Comparison of ENCODE assay signal across 8 cellular contexts in genomic region chr9:134136117-134136996, GRCh38. TPM values are rescaled to one million over a fixed set of nuclear protein-coding genes. Genes with fewer than 3 reads are reported as not detected.
DNase-seq lines count a peak whose midpoint lies in the region; ATAC-seq and TF ChIP-seq lines count a peak whose summit lies in the region.

No MANE protein-coding gene starts in this region.

- CTCF ChIA-PET in activated naive CD4-positive, alpha-beta T cell treated with anti-CD3 and anti-CD28 coated beads for 36 hours (lab: Charles Lee) = interaction anchor here (0.8 to 0.9 kb wide), 2 partner anchors 13 to 29 kb away, joined by 3 read pairs; partner anchors contain the start of gene RNU6ATAC

- peak overlapping the region; percentile 96 for H3K9ac ChIP-seq in HUES64 (ENCODE audit: low read depth, low read length)

- peaks cover 17% of the 10 kb centered on the region for H3K4me1 ChIP-seq in HUES64 (ENCODE audit: insufficient read depth, low read length)
- H3K4me1 ChIP-seq in right atrium auricular region = peaks cover 0 to 46% of the 10 kb centered on the region in 2 donors
- peaks cover 0 to 48% (median 43%) of the 10 kb centered on the region in 4 donors for H3K4me1 ChIP-seq in sigmoid colon

- H3K36me3 ChIP-seq in HUES64 (ENCODE audit: insufficient read depth, low read length) (peaks cover 28% of the 10 kb centered on the region), right atrium auricular region (peaks cover 17% of the 10 kb centered on the region), sigmoid colon (peaks cover 0 to 16% (median 11%) of the 10 kb centered on the region in 4 donors)

- peaks cover 37% of the 10 kb centered on the region for H3K4me1 Mint-ChIP-seq in activated naive CD4-positive, alpha-beta T cell treated with anti-CD3 and anti-CD28 coated beads for 36 hours (ENCODE audit: low read depth)

- TF ChIP-seq POLR2A in sigmoid colon (IDR thresholded peaks at IDR 0.05) = no peak

- DNase-seq in COLO668 (lab: John Stamatoyannopoulos, UW; ENCODE audit: unreplicated experiment) (peak; percentile 22), right atrium auricular region (ENCODE audit: low spot score) (no peak), sigmoid colon (no peak), superior temporal gyrus (ENCODE audit: extremely low spot score) (no peak), mesenteric fat pad (ENCODE audit: low spot score) (no peak)
- DNase-seq in activated naive CD4-positive, alpha-beta T cell treated with anti-CD3 and anti-CD28 coated beads for 36 hours = peak; percentile 26

- under 1% methylated on average over 93 of the region's 93 CpGs for WGBS in HUES64
- 1% methylated on average over 93 of the region's 93 CpGs for WGBS in sigmoid colon, 2 donors

- 0 out of 2 replicates have a peak overlapping the region, but pooled peaks have one; percentile 54 for H3K27ac ChIP-seq in HUES64 (ENCODE audit: low read depth, low read length)
- H3K27ac ChIP-seq in right atrium auricular region = peak overlapping the region in 1 of 2 donors; percentile 48
- peak overlapping the region; percentile 43 to 93 (median 75) for H3K27ac ChIP-seq in sigmoid colon

- H3K9me3 ChIP-seq in HUES64 (ENCODE audit: insufficient read depth, low read depth, low read length) (no peaks in the 10 kb centered on the region), right atrium auricular region (no peaks in the 10 kb centered on the region), sigmoid colon (no peaks in the 10 kb centered on the region)

- H3K4me3 Mint-ChIP-seq in activated naive CD4-positive, alpha-beta T cell treated with anti-CD3 and anti-CD28 coated beads for 36 hours = peak overlapping the region; percentile 86

- no peaks in the 10 kb centered on the region for H3K27me3 Mint-ChIP-seq in activated naive CD4-positive, alpha-beta T cell treated with anti-CD3 and anti-CD28 coated beads for 36 hours (ENCODE audit: low read depth)

- TF ChIP-seq EP300 in sigmoid colon (IDR thresholded peaks at IDR 0.05) = no peak

- H3K36me3 Mint-ChIP-seq in activated naive CD4-positive, alpha-beta T cell treated with anti-CD3 and anti-CD28 coated beads for 36 hours (ENCODE audit: low read depth) = peaks cover 22% of the 10 kb centered on the region

- TF ChIP-seq CTCF in right atrium auricular region (IDR thresholded peaks at IDR 0.05) (no peak), sigmoid colon (IDR thresholded peaks at IDR 0.05) (no peak)

- H3K27me3 ChIP-seq in HUES64 (ENCODE audit: insufficient read depth, low read length) (no peaks in the 10 kb centered on the region), right atrium auricular region (no peaks in the 10 kb centered on the region), sigmoid colon (no peaks in the 10 kb centered on the region)

- peak overlapping the region; percentile 37 for H3K27ac Mint-ChIP-seq in activated naive CD4-positive, alpha-beta T cell treated with anti-CD3 and anti-CD28 coated beads for 36 hours

- peak; percentile 23 for ATAC-seq in GM19397 (IDR thresholded peaks at IDR 0.05; ENCODE audit: unreplicated experiment)

- H3K4me3 ChIP-seq in HUES64 (ENCODE audit: low read length) = peak overlapping the region; percentile 72
- peak overlapping the region; percentile 88 to 98 for H3K4me3 ChIP-seq in right atrium auricular region
- peak overlapping the region; percentile 63 to 96 (median 84) for H3K4me3 ChIP-seq in sigmoid colon

- H3K9me3 Mint-ChIP-seq in activated naive CD4-positive, alpha-beta T cell treated with anti-CD3 and anti-CD28 coated beads for 36 hours = no peaks in the 10 kb centered on the region

- intact Hi-C loops in activated naive CD4-positive, alpha-beta T cell treated with anti-CD3 and anti-CD28 coated beads for 36 hours (cut with micrococcal nuclease) = loop anchor here (5.0 kb wide), 1 partner anchor 109 kb away; the partner anchor contains the start of gene BRD3OS
- intact Hi-C loops in sigmoid colon (cut with DNase I) = loop anchor here (1.0 kb wide), 2 partner anchors 27 to 69 kb away; no protein-coding TSS in a partner anchor

RNA-seq across cellular contexts. Expression of gene WDR5, which starts 0.5 kb away (rescaled TPM):
- 45.0 TPM for polyA plus RNA-seq in HUES64 (2013, experiment 1 of 2)
- 43.0 TPM for polyA plus RNA-seq in HUES64 (2013, experiment 2 of 2)
- total RNA-seq in activated naive CD4-positive, alpha-beta T cell treated with anti-CD3 and anti-CD28 coated beads for 36 hours = 10 to 100 TPM; 39.4 to 40.4 TPM
- total RNA-seq in right atrium auricular region (10 to 100 TPM; 14.1 to 17.5 TPM), sigmoid colon (10 to 100 TPM; 13.6 to 18.3 (median 15.0) TPM), mesenteric fat pad (28.7 TPM)
- polyA plus RNA-seq in sigmoid colon = 10 to 100 TPM; 10.8 to 33.6 (median 11.6) TPM

RNA-seq across cellular contexts. Expression of gene RNU6ATAC, which starts 28.0 kb away (rescaled TPM):
- polyA plus RNA-seq in HUES64 (2013, experiment 1 of 2) = 36,977 TPM
- 26,497 TPM for polyA plus RNA-seq in HUES64 (2013, experiment 2 of 2)
- total RNA-seq in activated naive CD4-positive, alpha-beta T cell treated with anti-CD3 and anti-CD28 coated beads for 36 hours = 10 to 100 TPM in 1 of 2 experiments, not detected in 1; 28.1 TPM
- total RNA-seq in right atrium auricular region = not detected
- total RNA-seq in sigmoid colon = not detected
- not detected for polyA plus RNA-seq in sigmoid colon
- total RNA-seq in mesenteric fat pad = 255 TPM

Comparison
In these comparisons a context has a peak if more than half of its experiments do, and no peak if none do; other contexts are left out.
1. DNase-seq: peak in COLO668 (single experiment) and activated naive CD4-positive, alpha-beta T cell treated with anti-CD3 and anti-CD28 coated beads for 36 hours (single experiment); none in right atrium auricular region (single experiment), sigmoid colon (single experiment), superior temporal gyrus (single experiment) and mesenteric fat pad (single experiment).
2. Peak in every context shown above with its lines, with median percentiles within 50 percentile points of each other: H3K4me3 ChIP-seq.